ENCODE assay signal across 9 cellular contexts in genomic region chr1:23611601-23612327, GRCh38. TPM values are rescaled to one million over a fixed set of nuclear protein-coding genes. Genes with fewer than 3 reads are reported as not detected.
DNase-seq lines count a peak whose midpoint lies in the region; ATAC-seq lines count a peak whose summit lies in the region.
"Had no signal": no experiment of that assay in that cellular context is flagged by ENCODE, and none has a peak within 500 bp of the region (broad histone marks: within the 10 kb centered on the region; RNA-seq: fewer than 3 reads in every experiment).

No MANE protein-coding gene starts in this region.

- ATAC-seq in naive B cell (ENCODE audit: low read depth in 2 of 2), result peak; percentile 75 to 79
- ATAC-seq in GM21529 (IDR thresholded peaks at IDR 0.05; ENCODE audit: unreplicated experiment), result no peak
- no peak for ATAC-seq in left ventricle myocardium superior
- no peak for ATAC-seq in HG03442 (IDR thresholded peaks at IDR 0.05; ENCODE audit: unreplicated experiment)

- intact Hi-C loops in activated CD4-positive, alpha-beta memory T cell treated with anti-CD3 and anti-CD28 coated beads for 36 hours (cut with micrococcal nuclease), result loop anchor here (2.0 to 10.0 kb wide), 3 partner anchors 21 to 583 kb away; no protein-coding TSS in a partner anchor
- intact Hi-C loops in left ventricle myocardium superior (cut with micrococcal nuclease), result no loop called here

- H3K4me3 Mint-ChIP-seq in activated CD4-positive, alpha-beta memory T cell treated with anti-CD3 and anti-CD28 coated beads for 36 hours, result no peak overlapping the region
- peak overlapping the region; percentile 9 to 85 (median 70) for H3K4me3 Mint-ChIP-seq in naive B cell

- H3K27me3 Mint-ChIP-seq in activated CD4-positive, alpha-beta memory T cell treated with anti-CD3 and anti-CD28 coated beads for 36 hours, result no peaks in the 10 kb centered on the region
- H3K27me3 Mint-ChIP-seq in naive B cell, result no peaks in the 10 kb centered on the region

- H3K9me3 Mint-ChIP-seq in activated CD4-positive, alpha-beta memory T cell treated with anti-CD3 and anti-CD28 coated beads for 36 hours, result no peaks in the 10 kb centered on the region
- H3K9me3 Mint-ChIP-seq in naive B cell, result no peaks in the 10 kb centered on the region

- peaks cover 72% of the 10 kb centered on the region for H3K4me1 Mint-ChIP-seq in activated CD4-positive, alpha-beta memory T cell treated with anti-CD3 and anti-CD28 coated beads for 36 hours (ENCODE audit: low read depth)
- H3K4me1 Mint-ChIP-seq in naive B cell, result peaks cover 73 to 87% (median 83%) of the 10 kb centered on the region in 3 donors

- POLR2A ChIA-PET in activated CD4-positive, alpha-beta memory T cell treated with anti-CD3 and anti-CD28 coated beads for 36 hours (lab: Charles Lee), result no interaction called here

- CTCF ChIA-PET in activated CD4-positive, alpha-beta memory T cell treated with anti-CD3 and anti-CD28 coated beads for 36 hours (lab: Charles Lee), result interaction anchor here (2.7 kb wide), 2 partner anchors 23 to 25 kb away, joined by 16 to 17 read pairs; no protein-coding TSS in a partner anchor

- DNase-seq in SHP77 (lab: John Stamatoyannopoulos, UW) (peak; percentile 24 to 40), SHP77 treated with DMSO at 0.1 percent for 48 hours (lab: John Stamatoyannopoulos, UW) (no peak), NCI-H146 (lab: John Stamatoyannopoulos, UW) (peak; percentile 43), naive B cell (peak; percentile 48), left ventricle myocardium superior (no peak)
- DNase-seq in activated CD4-positive, alpha-beta memory T cell treated with anti-CD3 and anti-CD28 coated beads for 36 hours, result peak; percentile 57
- DNase-seq: SJCRH30 had no signal

- H3K27ac Mint-ChIP-seq in activated CD4-positive, alpha-beta memory T cell treated with anti-CD3 and anti-CD28 coated beads for 36 hours, result peak overlapping the region; percentile 63
- peak overlapping the region; percentile 52 to 96 (median 82) for H3K27ac Mint-ChIP-seq in naive B cell

- H3K36me3 Mint-ChIP-seq in activated CD4-positive, alpha-beta memory T cell treated with anti-CD3 and anti-CD28 coated beads for 36 hours, result peaks cover 1% of the 10 kb centered on the region
- H3K36me3 Mint-ChIP-seq in naive B cell, result no peaks in the 10 kb centered on the region

RNA-seq across cellular contexts. Expression of gene ID3, which starts 52.5 kb away (rescaled TPM):
- 10 to 100 TPM; 35.9 to 36.2 TPM for total RNA-seq in activated CD4-positive, alpha-beta memory T cell treated with anti-CD3 and anti-CD28 coated beads for 36 hours
- 10 to 100 TPM; 23.9 to 52.0 (median 31.2) TPM for polyA plus RNA-seq in naive B cell (ENCODE audit: low read depth in 6 of 6)
- total RNA-seq in left ventricle myocardium superior, result 82.4 TPM

Comparison
In these comparisons a context has a peak if more than half of its experiments do, and no peak if none do; other contexts are left out.
1. DNase-seq: peak in SHP77 (2 of 2), NCI-H146 (single experiment), activated CD4-positive, alpha-beta memory T cell treated with anti-CD3 and anti-CD28 coated beads for 36 hours (single experiment) and naive B cell (single experiment); none in SHP77 treated with DMSO at 0.1 percent for 48 hours (single experiment) and left ventricle myocardium superior (single experiment).
2. ATAC-seq: peak in naive B cell (2 of 2); none in GM21529 (single experiment), left ventricle myocardium superior (single experiment) and HG03442 (single experiment).